ENCODE assay signal across 8 cellular contexts in genomic region chr10:70664702-70665195, GRCh38.
A peak's percentile ranks its signal among the peaks of the same experiment; 100 is the strongest.
DNase-seq lines count a peak whose midpoint lies in the region.

No MANE protein-coding gene starts in this region.

- peak; percentile 97 for DNase-seq in ELR (ENCODE audit: low read depth)
- peak; percentile 94 for DNase-seq in NCI-H226
- DNase-seq in epithelial cell of prostate (ENCODE audit: low read depth, low spot score) = peak; percentile 92
- DNase-seq in pons (ENCODE audit: low spot score) = peak; percentile 98
- no peak for DNase-seq in NCI-H524 (lab: John Stamatoyannopoulos, UW)
- no peak for DNase-seq in DMS114 treated with DMSO at 0.1 percent for 48 hours (lab: John Stamatoyannopoulos, UW; ENCODE audit: unreplicated experiment)
- no peak for DNase-seq in OCI-M2 (lab: John Stamatoyannopoulos, UW; ENCODE audit: unreplicated experiment)
- no peak for DNase-seq in ecto neural progenitor cell (ENCODE audit: low spot score)

- peak overlapping the region; percentile 66 for H3K27ac ChIP-seq in epithelial cell of prostate

Comparison
In these comparisons a context has a peak if more than half of its experiments do, and no peak if none do; other contexts are left out.
1. DNase-seq: peak in ELR (single experiment), NCI-H226 (single experiment), epithelial cell of prostate (single experiment) and pons (single experiment); none in NCI-H524 (0 of 2), DMS114 treated with DMSO at 0.1 percent for 48 hours (single experiment), OCI-M2 (single experiment) and ecto neural progenitor cell (single experiment).